ENCODE assay signal across 8 cellular contexts in genomic region chrX:153683486-153683885, GRCh38. TPM values are rescaled to one million over a fixed set of nuclear protein-coding genes. Genes with fewer than 3 reads are reported as not detected.
DNase-seq lines count a peak whose midpoint lies in the region; FAIRE-seq and TF ChIP-seq lines count a peak whose summit lies in the region.
"Not testable (repeated sequence)": the region's sequence is repeated elsewhere in the genome, so short reads cannot be mapped to it uniquely, and the experiment has no call there.
"Had no signal": no experiment of that assay in that cellular context is flagged by ENCODE, and none has a peak within 500 bp of the region (broad histone marks: within the 10 kb centered on the region; RNA-seq: fewer than 3 reads in every experiment).

No MANE protein-coding gene starts in this region.

- H3K18ac ChIP-seq in H9 (ENCODE audit: insufficient read length, low read depth, low read length), result not testable (repeated sequence)

- H3K56ac ChIP-seq in H9 (ENCODE audit: insufficient read length, low read depth, low read length), result not testable (repeated sequence)

- H3K27me3 ChIP-seq in H9 (ENCODE audit: insufficient read depth, low read length); osteoblast (ENCODE audit: insufficient read depth, low read length): not testable (repeated sequence)

- FAIRE-seq in kidney (lab: Jason Lieb, UNC), result not testable (repeated sequence)

- peaks cover 56 to 61% of the 10 kb centered on the region in 2 experiments for H3K9me3 Mint-ChIP-seq in H9
- H3K9me3 Mint-ChIP-seq in chondrocyte (ENCODE audit: low read depth), result not testable (repeated sequence)

- not testable (repeated sequence) for H3K79me2 ChIP-seq in H9 (ENCODE audit: insufficient read depth, low read length); osteoblast (ENCODE audit: insufficient read depth, low read length)

- H2BK120ac ChIP-seq in H9 (ENCODE audit: low read depth, low read length, poor library complexity, severe bottlenecking), result not testable (repeated sequence)

- H2BK15ac ChIP-seq in H9 (ENCODE audit: low read depth, low read length), result not testable (repeated sequence)

- H3K4me3 ChIP-seq in kidney (ENCODE audit: low read length in 2 of 2); osteoblast (ENCODE audit: insufficient read depth, low read length): not testable (repeated sequence)

- WGBS in H9 (ENCODE audit: extremely low coverage, insufficient read length, low lambda C conversion rate), result no CpG with 5 or more reads among the region's 8 CpGs

- H4K91ac ChIP-seq in H9 (ENCODE audit: insufficient read length, low read depth, low read length), result not testable (repeated sequence)

- not testable (repeated sequence) for H2BK5ac ChIP-seq in H9 (ENCODE audit: insufficient read length, low read length)

- H2AFZ ChIP-seq in H9 (ENCODE audit: low read length); osteoblast (ENCODE audit: low read length): not testable (repeated sequence)

- not testable (repeated sequence) for H3K14ac ChIP-seq in H9 (ENCODE audit: insufficient read depth, low read length)

- not testable (repeated sequence) for H3K4me1 ChIP-seq in H9 (ENCODE audit: insufficient read depth, low read length); kidney (ENCODE audit: control insufficient read depth in 1 of 2, insufficient read depth in 1 of 2, low read depth in 1 of 2, low read length in 2 of 2); osteoblast (ENCODE audit: insufficient read depth, low read length)

- DNase-seq in H9 (peak; percentile 22), chondrocyte (ENCODE audit: low spot score) (peak; percentile 39), kidney (peak; percentile 15), osteoblast (ENCODE audit: insufficient read length, low spot score, missing footprints) (peak; percentile 36)
- DNase-seq in activated CD4-positive, CD25-positive, alpha-beta regulatory T cell treated with anti-CD3 and anti-CD28 coated beads, Interleukin-2, amount 50 U/mL, for 72 hours, result peak; percentile 7

- H3K23ac ChIP-seq in H9 (ENCODE audit: insufficient read length, low read depth, low read length), result not testable (repeated sequence)

- H4K20me1 ChIP-seq in H9 (ENCODE audit: control insufficient read depth, insufficient read depth, insufficient read length); osteoblast (ENCODE audit: insufficient read depth, low read length): not testable (repeated sequence)

- 0 out of 5 replicates have a peak overlapping the region, but pooled peaks of 1 of the 2 experiments have one; percentile 42 for H3K4me3 Mint-ChIP-seq in H9
- H3K4me3 Mint-ChIP-seq in chondrocyte (ENCODE audit: unreplicated experiment), result not testable (repeated sequence)

- not testable (repeated sequence) for H4K8ac ChIP-seq in H9 (replicated peaks; ENCODE audit: insufficient read length, low read depth, low read length)

- not testable (repeated sequence) for H2BK12ac ChIP-seq in H9 (ENCODE audit: insufficient read length, low read depth, low read length)

- H3K36me3 ChIP-seq in kidney (ENCODE audit: control insufficient read depth in 1 of 2, insufficient read depth in 2 of 2, low read length in 2 of 2); osteoblast (ENCODE audit: insufficient read depth, low read length): not testable (repeated sequence)

- H3K79me1 ChIP-seq in H9 (ENCODE audit: insufficient read depth, low read depth, low read length, poor library complexity, severe bottlenecking), result not testable (repeated sequence)

- not testable (repeated sequence) for H2BK20ac ChIP-seq in H9 (ENCODE audit: low read depth, low read length, poor library complexity, severe bottlenecking)

- intact Hi-C loops in kidney (cut with DNase I), result not testable (repeated sequence)

- not testable (repeated sequence) for H3T11ph ChIP-seq in H9 (ENCODE audit: low read length)

- not testable (repeated sequence) for H3K23me2 ChIP-seq in H9 (ENCODE audit: insufficient read length, low read depth, low read length, poor library complexity, severe bottlenecking)

- not testable (repeated sequence) for H3K4me2 ChIP-seq in H9 (ENCODE audit: insufficient read depth, insufficient read length, low read length); osteoblast (ENCODE audit: insufficient read depth, low read length)

- not testable (repeated sequence) for H3K27me3 Mint-ChIP-seq in H9 (ENCODE audit: low read depth); chondrocyte (ENCODE audit: low read depth)

- H3K4me1 Mint-ChIP-seq in H9, result peaks cover 17 to 22% of the 10 kb centered on the region in 2 experiments
- H3K4me1 Mint-ChIP-seq in chondrocyte (ENCODE audit: low read depth), result not testable (repeated sequence)

- H2AK5ac ChIP-seq in H9 (ENCODE audit: insufficient read length, low read length), result not testable (repeated sequence)

- H3K9ac ChIP-seq in H9 (ENCODE audit: extremely low read depth, insufficient read length, low read length); kidney (ENCODE audit: low read length in 2 of 2): not testable (repeated sequence)

- not testable (repeated sequence) for H3K9me3 ChIP-seq in H9 (ENCODE audit: control insufficient read depth, low read depth, low read length); kidney (ENCODE audit: control insufficient read depth in 1 of 2, low read length in 2 of 2); osteoblast (ENCODE audit: low read depth, low read length)

- peak overlapping the region in 1 of 3 experiments; percentile 87; a peak in 2 of 7 replicates for H3K27ac Mint-ChIP-seq in H9
- H3K27ac Mint-ChIP-seq in chondrocyte (ENCODE audit: unreplicated experiment), result not testable (repeated sequence)

- not testable (repeated sequence) for H4K5ac ChIP-seq in H9 (ENCODE audit: insufficient read length, low read depth, low read length)

- peaks cover 14 to 28% (median 25%) of the 10 kb centered on the region in 3 experiments for H3K36me3 Mint-ChIP-seq in H9 (ENCODE audit: insufficient read depth in 1 of 3, low read depth in 3 of 3)
- not testable (repeated sequence) for H3K36me3 Mint-ChIP-seq in chondrocyte (ENCODE audit: low read depth)

- not testable (repeated sequence) for H3K4ac ChIP-seq in H9 (ENCODE audit: low read depth, low read length)

- not testable (repeated sequence) for TF ChIP-seq CTCF in H9 (conservative IDR thresholded peaks at IDR 0.05); chondrocyte (IDR thresholded peaks at IDR 0.05); kidney (IDR thresholded peaks at IDR 0.05; ENCODE audit: borderline replicate concordance, extremely low read depth, insufficient read depth); osteoblast (IDR thresholded peaks at IDR 0.05; ENCODE audit: extremely low read depth, low read depth, low read length)

- not testable (repeated sequence) for H3K27ac ChIP-seq in H9 (ENCODE audit: insufficient read length, low read depth, low read length); kidney (ENCODE audit: low read depth in 2 of 2, low read length in 2 of 2); osteoblast (ENCODE audit: low read depth, low read length)

RNA-seq across cellular contexts. Expression of gene SLC6A8, which starts 4.2 kb away (rescaled TPM):
- total RNA-seq in H9 (2021) (229 and 231 TPM in 2 replicates), chondrocyte (47.6 to 71.1 TPM (median 70.6 TPM) in 3 replicates), kidney (110 TPM), osteoblast (15.3 and 19.5 TPM in 2 replicates)
- polyA plus RNA-seq in kidney (ENCODE audit: insufficient read depth, low read depth, low replicate concordance), result 79.7 TPM

RNA-seq across cellular contexts. Expression of gene PNCK, which starts 9.9 kb away (rescaled TPM):
- total RNA-seq in H9 (2021), result 26.2 and 26.8 TPM in 2 replicates
- total RNA-seq in chondrocyte, result 3.2 to 3.8 TPM (median 3.5 TPM) in 3 replicates
- 1.5 TPM for total RNA-seq in kidney
- polyA plus RNA-seq in kidney (ENCODE audit: insufficient read depth, low read depth, low replicate concordance), result 5.5 TPM
- 0.29 and 0.36 TPM in 2 replicates for total RNA-seq in osteoblast
- total RNA-seq: GM23248 had no signal
- polyA plus RNA-seq: CD14-positive monocyte, GM23248 had no signal

RNA-seq across cellular contexts. Expression of gene DUSP9, which starts 36.5 kb away (rescaled TPM):
- total RNA-seq in H9 (2021) (2.3 and 2.4 TPM in 2 replicates), chondrocyte (0.13 to 0.77 TPM in 2 of 3 replicates, not detected in the other), kidney (4.7 TPM), osteoblast (under 0.01 TPM in 2 replicates)
- polyA plus RNA-seq in kidney (ENCODE audit: insufficient read depth, low read depth, low replicate concordance), result 81.4 TPM
- total RNA-seq: CD8-positive, alpha-beta T cell; GM23248 had no signal
- polyA plus RNA-seq: CD14-positive monocyte, GM23248 had no signal

RNA-seq across cellular contexts. Expression of gene BCAP31, which starts 40.7 kb away (rescaled TPM):
- total RNA-seq in H9 (2021), result 138 and 140 TPM in 2 replicates
- 144 to 153 TPM (median 147 TPM) in 3 replicates for total RNA-seq in chondrocyte
- 218 TPM for total RNA-seq in kidney
- 246 TPM for polyA plus RNA-seq in kidney (ENCODE audit: insufficient read depth, low read depth, low replicate concordance)
- 114 and 118 TPM in 2 replicates for total RNA-seq in osteoblast

RNA-seq across cellular contexts. Expression of gene ABCD1, which starts 41.2 kb away (rescaled TPM):
- total RNA-seq in H9 (2021) (10.2 and 11.1 TPM in 2 replicates), chondrocyte (19.0 to 25.4 TPM (median 20.3 TPM) in 3 replicates), kidney (13.7 TPM), osteoblast (14.1 and 16.3 TPM in 2 replicates)
- polyA plus RNA-seq in kidney (ENCODE audit: insufficient read depth, low read depth, low replicate concordance), result 5.2 TPM
